8 cellular contexts compared by ENCODE assay signal in genomic region chr11:47641585-47642098, GRCh38. TPM values are rescaled to one million over a fixed set of nuclear protein-coding genes. Genes with fewer than 3 reads are reported as not detected.
DNase-seq lines count a peak whose midpoint lies in the region; ATAC-seq, FAIRE-seq and TF ChIP-seq lines count a peak whose summit lies in the region.

No MANE protein-coding gene starts in this region.

- no peak for TF ChIP-seq EP300 in GM12878 (IDR thresholded peaks at IDR 0.05; ENCODE audit: borderline replicate concordance in 1 of 2, control insufficient read depth in 1 of 2, low read depth in 2 of 2, low read length in 2 of 2)
- TF ChIP-seq EP300 in HepG2 (IDR thresholded peaks at IDR 0.05; ENCODE audit: low read depth in 2 of 2, low read length in 2 of 2): no peak
- no peak for TF ChIP-seq EP300 in HepG2 (CRISPR knock-in tag; IDR thresholded peaks at IDR 0.05; ENCODE audit: borderline replicate concordance)

- no peak for ATAC-seq in GM12878
- no peak for ATAC-seq in HepG2
- peak; percentile 4 for ATAC-seq in thoracic aorta (ENCODE audit: insufficient number of reproducible peaks, low FRiP score, low read depth)

- DNase-seq in AG10803 (ENCODE audit: low read depth): no peak
- peak; percentile 42 for DNase-seq in HT-29 (ENCODE audit: low spot score)
- no peak for DNase-seq in GM12878 (ENCODE audit: low read depth, low spot score)
- no peak for DNase-seq in HepG2 (ENCODE audit: low spot score)
- DNase-seq in thoracic aorta (ENCODE audit: low spot score): no peak
- DNase-seq in GM13977 (ENCODE audit: low spot score): no peak
- no peak for DNase-seq in A172 (ENCODE audit: low spot score)
- no peak for DNase-seq in GM19239 (ENCODE audit: insufficient read length, low spot score)

- TF ChIP-seq CTCF in AG10803 (conservative IDR thresholded peaks at IDR 0.05; ENCODE audit: low read length) (no peak), GM12878 (IDR thresholded peaks at IDR 0.05 in 2 of 3, conservative IDR thresholded peaks at IDR 0.05 in 1 of 3; ENCODE audit: control insufficient read depth in 2 of 3, extremely low read depth in 1 of 3, insufficient read depth in 1 of 3, low read depth in 3 of 3, low read length in 3 of 3) (no peak), HepG2 (CRISPR knock-in tag; IDR thresholded peaks at IDR 0.05) (no peak), thoracic aorta (IDR thresholded peaks at IDR 0.05) (no peak), GM13977 (IDR thresholded peaks at IDR 0.05; ENCODE audit: extremely low read depth, insufficient read depth, missing control alignments) (no peak)

- H3K9ac ChIP-seq in GM12878 (ENCODE audit: control insufficient read depth, insufficient read depth, low read length) (peak overlapping the region; percentile 95), HepG2 (ENCODE audit: insufficient read depth, low read depth, low read length) (peak overlapping the region; percentile 97)

- H3K27ac ChIP-seq in GM12878 (ENCODE audit: control insufficient read depth, insufficient read depth): peak overlapping the region; percentile 90
- H3K27ac ChIP-seq in HepG2 (ENCODE audit: extremely low read length, insufficient read depth, low read length): peak overlapping the region; percentile 98
- peak overlapping the region; percentile 82 to 91 for H3K27ac ChIP-seq in thoracic aorta

- BruUV-seq in GM12878 (replicated peaks; lab: Mats Ljungman, UMichigan) (TSS peak; percentile 85), HepG2 (replicated peaks; lab: Mats Ljungman, UMichigan) (TSS peak; percentile 84)

- H3K9me3 ChIP-seq in GM12878 (replicated peaks; ENCODE audit: control insufficient read depth, insufficient read depth, low read length): no peaks in the 10 kb centered on the region
- H3K9me3 ChIP-seq in HepG2 (ENCODE audit: low read length): no peaks in the 10 kb centered on the region
- H3K9me3 ChIP-seq in thoracic aorta: no peaks in the 10 kb centered on the region

- H2AFZ ChIP-seq in GM12878 (ENCODE audit: control insufficient read depth, low read depth, low read length) (peak overlapping the region; percentile 95), HepG2 (ENCODE audit: low read length) (no peak overlapping the region)

- H4K20me1 ChIP-seq in GM12878 (ENCODE audit: control insufficient read depth, insufficient read depth) (no peaks in the 10 kb centered on the region), HepG2 (ENCODE audit: insufficient read depth, low read length) (no peaks in the 10 kb centered on the region; the same call in 1 of the 2 replicates)

- H3K4me3 ChIP-seq in AG10803 (ENCODE audit: low read length): peak overlapping the region; percentile 89
- peak overlapping the region; percentile 81 for H3K4me3 ChIP-seq in GM12878
- H3K4me3 ChIP-seq in HepG2 (replicated peaks in 1 of 3; ENCODE audit: insufficient read depth in 1 of 3, low read depth in 2 of 3, low read length in 3 of 3): peak overlapping the region; percentile 87 to 94 (median 93)
- H3K4me3 ChIP-seq in thoracic aorta: peak overlapping the region; percentile 91

- in situ Hi-C loops in GM12878 (cut with MboI): no loop called here
- in situ Hi-C loops in HepG2 (cut with HindIII; ENCODE audit: extremely low pct_ligation_motif_present, low pct_unique_long_range_greater_than_20kb): loop anchor here (10.0 kb wide), 1 partner anchor 83 kb away; no protein-coding TSS in a partner anchor
- in situ Hi-C loops in GM13977 (cut with MboI; ENCODE audit: low pct_unique_long_range_greater_than_20kb, low sequenced_read_pairs, unreplicated experiment): no loop called here

- RAD21 ChIA-PET in GM12878 (lab: Charles Lee; ENCODE audit: unreplicated experiment): interaction anchor here (1.7 kb wide), 1 partner anchor 73 kb away, joined by 3 read pairs; no protein-coding TSS in a partner anchor

- H3K27me3 ChIP-seq in GM12878 (replicated peaks in 1 of 2; ENCODE audit: control insufficient read depth in 2 of 2, insufficient read depth in 2 of 2, low read length in 1 of 2) (no peaks in the 10 kb centered on the region), HepG2 (ENCODE audit: control insufficient read depth in 1 of 2, insufficient read depth in 2 of 2, low read length in 2 of 2) (no peaks in the 10 kb centered on the region; a peak in 1 of 5 replicates), thoracic aorta (replicated peaks; ENCODE audit: insufficient read depth) (no peaks in the 10 kb centered on the region)

- FAIRE-seq in GM12878 (lab: Jason Lieb, UNC) (no peak), HepG2 (lab: Jason Lieb, UNC) (no peak), GM19239 (lab: Jason Lieb, UNC) (no peak)

- H3K4me1 ChIP-seq in GM12878 (ENCODE audit: control insufficient read depth, insufficient read depth, low read length): peaks cover 7% of the 10 kb centered on the region
- H3K4me1 ChIP-seq in HepG2 (ENCODE audit: insufficient read depth, low read length): peaks cover 33% of the 10 kb centered on the region
- peaks cover 14 to 26% of the 10 kb centered on the region in 2 donors for H3K4me1 ChIP-seq in thoracic aorta (ENCODE audit: control insufficient read depth in 1 of 2, low read depth in 2 of 2)

- peak overlapping the region; percentile 11 for H3K4me2 ChIP-seq in GM12878 (ENCODE audit: control insufficient read depth, insufficient read depth)
- H3K4me2 ChIP-seq in HepG2 (ENCODE audit: low read depth, low read length): peak overlapping the region; percentile 95

- intact Hi-C loops in GM12878 (cut with micrococcal nuclease; ENCODE audit: unreplicated experiment) (loop anchor here (2.0 to 5.0 kb wide), 2 partner anchors 73 to 211 kb away; partner anchors contain the start of gene AGBL2), HepG2 (cut with micrococcal nuclease; ENCODE audit: unreplicated experiment) (loop anchor here (1.0 kb wide), 1 partner anchor 83 kb away; no protein-coding TSS in a partner anchor)

- 9% methylated on average over 14 of the region's 14 CpGs for WGBS in GM12878 (ENCODE audit: insufficient coverage, insufficient replicate concordance, low lambda C conversion rate, missing lambda C conversion rate)
- WGBS in HepG2 (ENCODE audit: low lambda C conversion rate): 2% methylated on average over 13 of the region's 14 CpGs

- no peak for TF ChIP-seq RAD21 in GM12878 (IDR thresholded peaks at IDR 0.05; ENCODE audit: insufficient read depth, low read depth, low read length)
- no peak for TF ChIP-seq RAD21 in HepG2 (CRISPR knock-in tag; IDR thresholded peaks at IDR 0.05)

- POLR2A ChIA-PET in GM12878 (lab: Charles Lee): interaction anchor here (0.7 to 1.2 kb wide), 2 partner anchors 108 to 477 kb away, joined by 3 read pairs; no protein-coding TSS in a partner anchor
- POLR2A ChIA-PET in HepG2 (lab: Yijun Ruan, JAX): interaction anchor here (0.7 to 1.7 kb wide), 3 partner anchors 15 to 88 kb away, joined by 3 to 6 read pairs (median 3); partner anchors contain the start of gene CELF1

- CTCF ChIA-PET in GM12878 (lab: Yijun Ruan, JAX): interaction anchor here (1.3 kb wide), 1 partner anchor 10 kb away, joined by 3 read pairs; no protein-coding TSS in a partner anchor
- CTCF ChIA-PET in HepG2 (lab: Yijun Ruan, JAX; ENCODE audit: low intra/inter-chr PET ratio, low total read pairs): no interaction called here

- H3K36me3 ChIP-seq in GM12878 (ENCODE audit: control insufficient read depth in 2 of 2, insufficient read depth in 2 of 2, low read length in 1 of 2) (no peaks in the 10 kb centered on the region; a peak in 1 of 4 replicates), HepG2 (replicated peaks in 1 of 2; ENCODE audit: control insufficient read depth in 1 of 2, insufficient read depth in 2 of 2, low read length in 2 of 2) (peaks cover 4 to 22% of the 10 kb centered on the region in 2 experiments; a peak in 3 of 5 replicates), thoracic aorta (peaks cover 4% of the 10 kb centered on the region)

- SMC1A ChIA-PET in GM12878 (lab: Charles Lee; ENCODE audit: uncharacterized antibody, unreplicated experiment): interaction anchor here (1.0 to 1.1 kb wide), 2 partner anchors 74 to 75 kb away, joined by 3 read pairs; partner anchors contain the start of gene AGBL2

- TF ChIP-seq POLR2A in GM12878 (IDR thresholded peaks at IDR 0.05; ENCODE audit: low read depth, low read length): no peak
- no peak for TF ChIP-seq POLR2A in HepG2 (IDR thresholded peaks at IDR 0.05; ENCODE audit: insufficient read depth in 1 of 2, low read depth in 2 of 2, low read length in 2 of 2)

- H3K79me2 ChIP-seq in GM12878 (ENCODE audit: control insufficient read depth, insufficient read depth, low read length): peaks cover 27% of the 10 kb centered on the region
- H3K79me2 ChIP-seq in HepG2 (ENCODE audit: insufficient read depth, low read length): peaks cover 34% of the 10 kb centered on the region

RNA-seq across cellular contexts. Expression of gene MTCH2, which starts 0.7 kb away (rescaled TPM):
- total RNA-seq in HT-29 (2014; rRNA removed; shearing (Covaris generic)): 103 and 109 TPM in 2 replicates
- 38.2 and 49.3 TPM in 2 replicates for total RNA-seq in GM12878 (2013; cell fraction: nucleolus; rRNA removed)
- total RNA-seq in GM12878 (2014; rRNA removed) (82.9 and 107 TPM in 2 replicates), GM12878 (2014; rRNA removed; fragmentation: Illumina TruSeq; extraction: Trizol) (72.5 and 75.0 TPM in 2 replicates), GM12878 (2021) (135 and 147 TPM in 2 replicates), HepG2 (2016; rRNA removed; fragmentation: Illumina TruSeq; extraction: Trizol) (272 and 373 TPM in 2 replicates), thoracic aorta (10 to 100 TPM; 21.9 to 47.8 TPM)
- 41.7 TPM for polyA plus RNA-seq in GM12878 (2011; ENCODE audit: low read depth)
- polyA plus RNA-seq in GM12878 (2011; rRNA removed) (89.0 and 152 TPM in 2 replicates), GM12878 (2014; fragmentation: Illumina TruSeq; extraction: Trizol) (80.7 and 98.3 TPM in 2 replicates), GM12878 (2014; fragmentation: Nextera tagmentation; extraction: Ambion mirVana) (100 to 1,000 TPM; 338 to 341 TPM), GM12878 (2014; rRNA removed) (71.7 and 72.4 TPM in 2 replicates), GM12878 (2016; fragmentation: Nextera tagmentation; extraction: Ambion mirVana) (100 to 1,000 TPM; 310 to 319 TPM), HepG2 (2011; rRNA removed) (81.2 and 112 TPM in 2 replicates)
- polyA plus RNA-seq in GM12878 (2011; cell fraction: cytosol; rRNA removed): 120 and 141 TPM in 2 replicates
- polyA plus RNA-seq in GM12878 (2011; cell fraction: nucleus; rRNA removed): 94.7 and 112 TPM in 2 replicates
- 77.8 and 83.7 TPM in 2 replicates for polyA plus RNA-seq in GM12878 (2012)
- 80.3 and 102 TPM in 2 replicates for polyA minus RNA-seq in GM12878 (2011; rRNA and poly(A)+ RNA removed)
- 28.2 and 33.3 TPM in 2 replicates for polyA minus RNA-seq in GM12878 (2011; cell fraction: cytosol; rRNA and poly(A)+ RNA removed)
- 18.7 and 25.0 TPM in 2 replicates for polyA minus RNA-seq in GM12878 (2011; cell fraction: nucleus; rRNA and poly(A)+ RNA removed)
- 164 and 191 TPM in 2 replicates for total RNA-seq in HepG2 (2016; cell fraction: cytosol; rRNA removed; fragmentation: Illumina TruSeq; extraction: Trizol; ENCODE audit: low read depth)
- 286 and 371 TPM in 2 replicates for total RNA-seq in HepG2 (2016; cell fraction: insoluble cytoplasmic fraction; rRNA removed; fragmentation: Illumina TruSeq; extraction: Trizol)
- total RNA-seq in HepG2 (2016; cell fraction: membrane; rRNA removed; fragmentation: Illumina TruSeq; extraction: Trizol): 228 and 234 TPM in 2 replicates
- total RNA-seq in HepG2 (2016; cell fraction: nucleus; rRNA removed; fragmentation: Illumina TruSeq; extraction: Trizol): 103 and 123 TPM in 2 replicates
- polyA plus RNA-seq in HepG2 (2011; cell fraction: cytosol; rRNA removed): 87.7 and 107 TPM in 2 replicates
- 49.4 and 64.0 TPM in 2 replicates for polyA plus RNA-seq in HepG2 (2011; cell fraction: nucleus; rRNA removed)
- polyA plus RNA-seq in HepG2 (2012): 98.7 and 160 TPM in 2 replicates
- 299 and 351 TPM in 2 replicates for polyA plus RNA-seq in HepG2 (2016; cell fraction: cytosol; fragmentation: Illumina TruSeq; extraction: Trizol; ENCODE audit: low read depth)
- polyA plus RNA-seq in HepG2 (2016; cell fraction: insoluble cytoplasmic fraction; fragmentation: Illumina TruSeq; extraction: Trizol; ENCODE audit: low read depth): 435 and 478 TPM in 2 replicates
- polyA plus RNA-seq in HepG2 (2016; cell fraction: membrane; fragmentation: Illumina TruSeq; extraction: Trizol; ENCODE audit: low read depth): 229 and 260 TPM in 2 replicates
- polyA plus RNA-seq in HepG2 (2016; cell fraction: nucleus; fragmentation: Illumina TruSeq; extraction: Trizol; ENCODE audit: insufficient read depth, low read depth): 238 and 248 TPM in 2 replicates
- 128 and 227 TPM in 2 replicates for polyA minus RNA-seq in HepG2 (2011; rRNA and poly(A)+ RNA removed; ENCODE audit: low replicate concordance)
- polyA minus RNA-seq in HepG2 (2011; cell fraction: cytosol; rRNA and poly(A)+ RNA removed): 62.1 and 71.2 TPM in 2 replicates
- polyA minus RNA-seq in HepG2 (2011; cell fraction: nucleus; rRNA and poly(A)+ RNA removed): 35.5 and 37.8 TPM in 2 replicates
- total RNA-seq in A172 (2014; rRNA removed; shearing (Covaris generic)): 250 and 254 TPM in 2 replicates

RNA-seq across cellular contexts. Expression of gene C1QTNF4, which starts 47.4 kb away (rescaled TPM):
- not detected in 2 replicates for total RNA-seq in HT-29 (2014; rRNA removed; shearing (Covaris generic))
- total RNA-seq in GM12878 (2013; cell fraction: nucleolus; rRNA removed): 0.98 TPM in 1 of 2 replicates, not detected in the other
- total RNA-seq in GM12878 (2014; rRNA removed) (0.05 and 0.06 TPM in 2 replicates), GM12878 (2014; rRNA removed; fragmentation: Illumina TruSeq; extraction: Trizol) (not detected in 2 replicates), GM12878 (2021) (not detected in 2 replicates), HepG2 (2016; rRNA removed; fragmentation: Illumina TruSeq; extraction: Trizol) (not detected in 2 replicates), thoracic aorta (1 to 10 TPM; 2.0 to 2.8 TPM)
- polyA plus RNA-seq in GM12878 (2011; ENCODE audit: low read depth): not detected
- polyA plus RNA-seq in GM12878 (2011; rRNA removed) (not detected in 2 replicates), GM12878 (2014; fragmentation: Illumina TruSeq; extraction: Trizol) (not detected in 2 replicates), GM12878 (2014; fragmentation: Nextera tagmentation; extraction: Ambion mirVana) (not detected), GM12878 (2014; rRNA removed) (not detected in 2 replicates), GM12878 (2016; fragmentation: Nextera tagmentation; extraction: Ambion mirVana) (not detected), HepG2 (2011; rRNA removed) (0.07 TPM in 1 of 2 replicates, not detected in the other)
- not detected in 2 replicates for polyA plus RNA-seq in GM12878 (2011; cell fraction: cytosol; rRNA removed)
- polyA plus RNA-seq in GM12878 (2011; cell fraction: nucleus; rRNA removed): 0.07 and 0.10 TPM in 2 replicates
- polyA plus RNA-seq in GM12878 (2012): not detected in 2 replicates
- polyA minus RNA-seq in GM12878 (2011; rRNA and poly(A)+ RNA removed): not detected in 2 replicates
- polyA minus RNA-seq in GM12878 (2011; cell fraction: cytosol; rRNA and poly(A)+ RNA removed): not detected in 2 replicates
- polyA minus RNA-seq in GM12878 (2011; cell fraction: nucleus; rRNA and poly(A)+ RNA removed): not detected in 2 replicates
- total RNA-seq in HepG2 (2016; cell fraction: cytosol; rRNA removed; fragmentation: Illumina TruSeq; extraction: Trizol; ENCODE audit: low read depth): not detected in 2 replicates
- total RNA-seq in HepG2 (2016; cell fraction: insoluble cytoplasmic fraction; rRNA removed; fragmentation: Illumina TruSeq; extraction: Trizol): 0.17 TPM in 1 of 2 replicates, not detected in the other
- not detected in 2 replicates for total RNA-seq in HepG2 (2016; cell fraction: membrane; rRNA removed; fragmentation: Illumina TruSeq; extraction: Trizol)
- not detected in 2 replicates for total RNA-seq in HepG2 (2016; cell fraction: nucleus; rRNA removed; fragmentation: Illumina TruSeq; extraction: Trizol)
- polyA plus RNA-seq in HepG2 (2011; cell fraction: cytosol; rRNA removed): 0.05 TPM in 1 of 2 replicates, not detected in the other
- polyA plus RNA-seq in HepG2 (2011; cell fraction: nucleus; rRNA removed): 0.10 and 0.18 TPM in 2 replicates
- 0.23 TPM in 1 of 2 replicates, not detected in the other for polyA plus RNA-seq in HepG2 (2012)
- not detected in 2 replicates for polyA plus RNA-seq in HepG2 (2016; cell fraction: cytosol; fragmentation: Illumina TruSeq; extraction: Trizol; ENCODE audit: low read depth)
- polyA plus RNA-seq in HepG2 (2016; cell fraction: insoluble cytoplasmic fraction; fragmentation: Illumina TruSeq; extraction: Trizol; ENCODE audit: low read depth): not detected in 2 replicates
- polyA plus RNA-seq in HepG2 (2016; cell fraction: membrane; fragmentation: Illumina TruSeq; extraction: Trizol; ENCODE audit: low read depth): not detected in 2 replicates
- polyA plus RNA-seq in HepG2 (2016; cell fraction: nucleus; fragmentation: Illumina TruSeq; extraction: Trizol; ENCODE audit: insufficient read depth, low read depth): not detected in 2 replicates
- polyA minus RNA-seq in HepG2 (2011; rRNA and poly(A)+ RNA removed; ENCODE audit: low replicate concordance): not detected in 2 replicates
- polyA minus RNA-seq in HepG2 (2011; cell fraction: cytosol; rRNA and poly(A)+ RNA removed): not detected in 2 replicates
- not detected in 2 replicates for polyA minus RNA-seq in HepG2 (2011; cell fraction: nucleus; rRNA and poly(A)+ RNA removed)
- not detected in 2 replicates for total RNA-seq in A172 (2014; rRNA removed; shearing (Covaris generic))

RNA-seq across cellular contexts. Expression of gene FAM180B, which starts 55.2 kb away (rescaled TPM):
- not detected in 2 replicates for total RNA-seq in HT-29 (2014; rRNA removed; shearing (Covaris generic))
- total RNA-seq in GM12878 (2013; cell fraction: nucleolus; rRNA removed): not detected in 2 replicates
- 0.22 and 0.34 TPM in 2 replicates for total RNA-seq in GM12878 (2014; rRNA removed)
- total RNA-seq in GM12878 (2014; rRNA removed; fragmentation: Illumina TruSeq; extraction: Trizol): not detected in 2 replicates
- not detected in 2 replicates for total RNA-seq in GM12878 (2021)
- polyA plus RNA-seq in GM12878 (2011; ENCODE audit: low read depth): not detected
- polyA plus RNA-seq in GM12878 (2011; rRNA removed): not detected in 2 replicates
- polyA plus RNA-seq in GM12878 (2011; cell fraction: cytosol; rRNA removed): not detected in 2 replicates
- 0.07 and 0.15 TPM in 2 replicates for polyA plus RNA-seq in GM12878 (2011; cell fraction: nucleus; rRNA removed)
- not detected in 2 replicates for polyA plus RNA-seq in GM12878 (2012)
- polyA plus RNA-seq in GM12878 (2014; fragmentation: Illumina TruSeq; extraction: Trizol): 0.04 TPM in 1 of 2 replicates, not detected in the other
- not detected for polyA plus RNA-seq in GM12878 (2014; fragmentation: Nextera tagmentation; extraction: Ambion mirVana)
- 0.14 TPM in 1 of 2 replicates, not detected in the other for polyA plus RNA-seq in GM12878 (2014; rRNA removed)
- not detected for polyA plus RNA-seq in GM12878 (2016; fragmentation: Nextera tagmentation; extraction: Ambion mirVana)
- polyA minus RNA-seq in GM12878 (2011; rRNA and poly(A)+ RNA removed): not detected in 2 replicates
- polyA minus RNA-seq in GM12878 (2011; cell fraction: cytosol; rRNA and poly(A)+ RNA removed): not detected in 2 replicates
- polyA minus RNA-seq in GM12878 (2011; cell fraction: nucleus; rRNA and poly(A)+ RNA removed): 0.36 and 0.96 TPM in 2 replicates
- total RNA-seq in HepG2 (2016; rRNA removed; fragmentation: Illumina TruSeq; extraction: Trizol): 0.40 and 0.42 TPM in 2 replicates
- 0.30 and 0.44 TPM in 2 replicates for total RNA-seq in HepG2 (2016; cell fraction: cytosol; rRNA removed; fragmentation: Illumina TruSeq; extraction: Trizol; ENCODE audit: low read depth)
- 0.26 TPM in 1 of 2 replicates, not detected in the other for total RNA-seq in HepG2 (2016; cell fraction: insoluble cytoplasmic fraction; rRNA removed; fragmentation: Illumina TruSeq; extraction: Trizol)
- 0.31 and 0.34 TPM in 2 replicates for total RNA-seq in HepG2 (2016; cell fraction: membrane; rRNA removed; fragmentation: Illumina TruSeq; extraction: Trizol)
- 0.34 and 0.37 TPM in 2 replicates for total RNA-seq in HepG2 (2016; cell fraction: nucleus; rRNA removed; fragmentation: Illumina TruSeq; extraction: Trizol)
- 0.72 and 1.0 TPM in 2 replicates for polyA plus RNA-seq in HepG2 (2011; rRNA removed)
- polyA plus RNA-seq in HepG2 (2011; cell fraction: cytosol; rRNA removed): 0.46 and 0.60 TPM in 2 replicates
- 2.4 and 3.5 TPM in 2 replicates for polyA plus RNA-seq in HepG2 (2011; cell fraction: nucleus; rRNA removed)
- polyA plus RNA-seq in HepG2 (2012): 0.45 and 0.86 TPM in 2 replicates
- 0.21 and 0.43 TPM in 2 replicates for polyA plus RNA-seq in HepG2 (2016; cell fraction: cytosol; fragmentation: Illumina TruSeq; extraction: Trizol; ENCODE audit: low read depth)
- polyA plus RNA-seq in HepG2 (2016; cell fraction: insoluble cytoplasmic fraction; fragmentation: Illumina TruSeq; extraction: Trizol; ENCODE audit: low read depth): 0.16 TPM in 1 of 2 replicates, not detected in the other
- 0.38 and 0.40 TPM in 2 replicates for polyA plus RNA-seq in HepG2 (2016; cell fraction: membrane; fragmentation: Illumina TruSeq; extraction: Trizol; ENCODE audit: low read depth)
- polyA plus RNA-seq in HepG2 (2016; cell fraction: nucleus; fragmentation: Illumina TruSeq; extraction: Trizol; ENCODE audit: insufficient read depth, low read depth): 0.56 and 0.70 TPM in 2 replicates
- 0.23 and 1.0 TPM in 2 replicates for polyA minus RNA-seq in HepG2 (2011; rRNA and poly(A)+ RNA removed; ENCODE audit: low replicate concordance)
- polyA minus RNA-seq in HepG2 (2011; cell fraction: cytosol; rRNA and poly(A)+ RNA removed): not detected in 2 replicates
- polyA minus RNA-seq in HepG2 (2011; cell fraction: nucleus; rRNA and poly(A)+ RNA removed): 0.52 and 0.75 TPM in 2 replicates
- 1 to 10 TPM in 1 of 2 donors, under 1 TPM in 1; 0.27 to 3.4 TPM for total RNA-seq in thoracic aorta
- total RNA-seq in A172 (2014; rRNA removed; shearing (Covaris generic)): not detected in 2 replicates
